In genomic region chr6:167564416-167565250, GRCh38 we compare ENCODE assay signal across 18 cellular contexts.
"Had no signal": no experiment of that assay in that cellular context is flagged by ENCODE, and none has a peak within 500 bp of the region (broad histone marks: within the 10 kb centered on the region; RNA-seq: fewer than 3 reads in every experiment).

No MANE protein-coding gene starts in this region.

- H3K27me3 ChIP-seq: body of pancreas, foreskin keratinocyte, hepatocyte, ovary, thyroid gland had no signal

- H3K9me3 ChIP-seq: body of pancreas, ovary, psoas muscle, thyroid gland had no signal

- H3K4me1 ChIP-seq: foreskin keratinocyte had no signal

- DNase-seq: activated CD4-positive, alpha-beta T cell treated with anti-CD3 and anti-CD28 coated beads, Interleukin-2, amount 50 U/mL, for 1 hour; activated CD8-positive, alpha-beta memory T cell treated with anti-CD3 and anti-CD28 coated beads, Interleukin-2, amount 50 U/mL, for 4 hours; activated naive CD4-positive, alpha-beta T cell treated with anti-CD3 and anti-CD28 coated beads for 36 hours; activated T-cell treated with anti-CD3 and anti-CD28 coated beads, Interleukin-2, amount 50 U/mL, for 4 hours; body of pancreas; endodermal cell; foreskin keratinocyte; mammary epithelial cell; midbrain; ovary; psoas muscle; small intestine; stimulated activated CD4-positive, alpha-beta T cell treated with anti-CD3 and anti-CD28 coated beads, Interleukin-4, amount 100 ng/mL, for 1 hour; T-helper 1 cell; T-helper 9 cell had no signal

- H3K4me3 ChIP-seq: body of pancreas, hepatocyte, ovary, psoas muscle, thyroid gland had no signal

- H3K27ac ChIP-seq: body of pancreas, epithelial cell of prostate, foreskin keratinocyte, ovary, psoas muscle, thyroid gland had no signal

- ATAC-seq: activated T-cell treated with anti-CD3 and anti-CD28 coated beads, Interleukin-2, amount 50 U/mL, for 4 hours; body of pancreas; foreskin keratinocyte; psoas muscle had no signal

- H3K36me3 ChIP-seq: ovary, thyroid gland had no signal
